In the genomic region with DNA sequence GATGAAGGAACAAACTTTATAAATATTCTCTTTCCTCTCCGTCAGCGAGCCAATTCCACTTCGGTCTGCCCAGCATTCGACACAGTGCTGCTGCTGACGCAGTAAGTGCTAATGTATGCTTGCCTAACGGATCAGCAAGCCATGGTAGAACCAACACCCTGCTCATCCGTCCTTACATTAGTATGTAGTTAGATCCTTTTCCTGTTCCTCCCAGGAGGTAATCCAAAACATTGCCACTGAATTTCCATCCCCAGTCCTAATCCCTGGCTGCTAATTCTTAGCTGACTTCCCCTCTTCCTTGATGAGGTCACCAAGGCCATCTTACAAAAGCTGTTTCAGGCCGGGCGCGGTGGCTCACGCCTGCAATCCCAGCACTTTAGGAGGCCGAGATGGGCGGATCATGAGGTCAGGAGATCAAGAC, we compare ENCODE assay signal across 25 cellular contexts.
A peak's percentile ranks its signal among the peaks of the same experiment; 100 is the strongest.
DNase-seq lines count a peak whose midpoint lies in the region; ATAC-seq, FAIRE-seq and TF ChIP-seq lines count a peak whose summit lies in the region.
"Had no signal": no experiment of that assay in that cellular context is flagged by ENCODE, and none has a peak within 500 bp of the region (broad histone marks: within the 10 kb centered on the region; RNA-seq: fewer than 3 reads in every experiment).

No MANE protein-coding gene starts in this region.

- no peak overlapping the region for H3K4me3 Mint-ChIP-seq in activated T-helper 17 cell treated with anti-CD3 and anti-CD28 coated beads, Interleukin-2, amount 50 U/mL, for 72 hours
- H3K4me3 Mint-ChIP-seq: activated naive CD8-positive, alpha-beta T cell treated with anti-CD3 and anti-CD28 coated beads for 36 hours; activated T-cell treated with anti-CD3 and anti-CD28 coated beads, Interleukin-2, amount 50 U/mL, for 72 hours; CD14-positive monocyte; stimulated activated naive CD8-positive, alpha-beta T cell treated with anti-CD3 and anti-CD28 coated beads, Interleukin-15, amount 100 ng/mL, for 72 hours; T-helper 2 cell treated with Interferon-gamma antibody and Interleukin-4, amounts not matched to agents 5 μg/mL and 100 μg/mL, for 36 hours had no signal

- TF ChIP-seq POLR2A in HepG2 (IDR thresholded peaks at IDR 0.05; ENCODE audit: insufficient read depth in 1 of 2, low read depth in 2 of 2, low read length in 2 of 2) (no peak), sigmoid colon (IDR thresholded peaks at IDR 0.05) (no peak)

- in situ Hi-C loops in HepG2 (cut with HindIII; ENCODE audit: extremely low pct_ligation_motif_present, low pct_unique_long_range_greater_than_20kb) = no loop called here

- no peak overlapping the region for H3K9ac ChIP-seq in liver (ENCODE audit: low read depth in 1 of 2, low read length in 2 of 2)
- H3K9ac ChIP-seq in HepG2 (ENCODE audit: insufficient read depth, low read depth, low read length) = no peak overlapping the region

- H3K4me3 ChIP-seq in liver (ENCODE audit: low read depth in 1 of 3, low read length in 3 of 3) (no peak overlapping the region), HepG2 (replicated peaks in 1 of 3; ENCODE audit: insufficient read depth in 1 of 3, low read depth in 2 of 3, low read length in 3 of 3) (no peak overlapping the region), sigmoid colon (no peak overlapping the region)
- H3K4me3 ChIP-seq: A549, heart left ventricle had no signal

- intact Hi-C loops in HepG2 (cut with micrococcal nuclease; ENCODE audit: unreplicated experiment) = no loop called here
- intact Hi-C loops in sigmoid colon (cut with DNase I) = loop anchor here (5.0 kb wide), 1 partner anchor 155 kb away; no protein-coding TSS in a partner anchor

- FAIRE-seq in HepG2 (lab: Jason Lieb, UNC) = no peak
- FAIRE-seq: A549, GM12891, islet of Langerhans had no signal

- no peaks in the 10 kb centered on the region for H3K9me3 Mint-ChIP-seq in activated T-helper 17 cell treated with anti-CD3 and anti-CD28 coated beads, Interleukin-2, amount 50 U/mL, for 72 hours
- H3K9me3 Mint-ChIP-seq: activated naive CD8-positive, alpha-beta T cell treated with anti-CD3 and anti-CD28 coated beads for 36 hours; activated T-cell treated with anti-CD3 and anti-CD28 coated beads, Interleukin-2, amount 50 U/mL, for 72 hours; T-helper 2 cell treated with Interferon-gamma antibody and Interleukin-4, amounts not matched to agents 5 μg/mL and 100 μg/mL, for 36 hours had no signal

- H2AFZ ChIP-seq in HepG2 (ENCODE audit: low read length) = no peak overlapping the region

- no peak overlapping the region for H3K4me2 ChIP-seq in HepG2 (ENCODE audit: low read depth, low read length)
- H3K4me2 ChIP-seq: A549 had no signal

- peaks cover 29% of the 10 kb centered on the region for H3K79me2 ChIP-seq in HepG2 (ENCODE audit: insufficient read depth, low read length)

- H3K36me3 Mint-ChIP-seq in activated T-helper 17 cell treated with anti-CD3 and anti-CD28 coated beads, Interleukin-2, amount 50 U/mL, for 72 hours (ENCODE audit: low read depth) = no peaks in the 10 kb centered on the region
- H3K36me3 Mint-ChIP-seq: activated naive CD8-positive, alpha-beta T cell treated with anti-CD3 and anti-CD28 coated beads for 36 hours; CD14-positive monocyte had no signal

- H3K9me3 ChIP-seq in liver (ENCODE audit: control insufficient read depth in 4 of 4, low read length in 3 of 4) (no peaks in the 10 kb centered on the region), HepG2 (ENCODE audit: low read length) (no peaks in the 10 kb centered on the region), sigmoid colon (no peaks in the 10 kb centered on the region)
- H3K9me3 ChIP-seq: A549, heart left ventricle, neutrophil had no signal

- WGBS in liver = 87% methylated on average over 13 of the region's 13 CpGs
- WGBS in HepG2 (ENCODE audit: low lambda C conversion rate) = 97% methylated on average over 13 of the region's 13 CpGs
- WGBS in sigmoid colon, 2 donors = 76 to 80% methylated on average over 13 of the region's 13 CpGs

- no peak overlapping the region for H3K27ac Mint-ChIP-seq in activated T-helper 17 cell treated with anti-CD3 and anti-CD28 coated beads, Interleukin-2, amount 50 U/mL, for 72 hours
- H3K27ac Mint-ChIP-seq: activated naive CD8-positive, alpha-beta T cell treated with anti-CD3 and anti-CD28 coated beads for 36 hours; activated T-cell treated with anti-CD3 and anti-CD28 coated beads, Interleukin-2, amount 50 U/mL, for 72 hours; stimulated activated naive CD8-positive, alpha-beta T cell treated with anti-CD3 and anti-CD28 coated beads, Interleukin-15, amount 100 ng/mL, for 72 hours; T-helper 2 cell treated with Interferon-gamma antibody and Interleukin-4, amounts not matched to agents 5 μg/mL and 100 μg/mL, for 36 hours had no signal

- POLR2A ChIA-PET in HepG2 (lab: Yijun Ruan, JAX) = interaction anchor here (1.3 kb wide), 1 partner anchor 21 kb away, joined by 3 read pairs; no protein-coding TSS in a partner anchor

- DNase-seq in HepG2 (ENCODE audit: low spot score) = no peak
- DNase-seq in iris pigment epithelial cell (ENCODE audit: low read depth) = peak; percentile 74
- no peak for DNase-seq in sigmoid colon
- DNase-seq in NCI-H2171 (lab: John Stamatoyannopoulos, UW) = no peak
- DNase-seq in HCEC 1CT = no peak
- DNase-seq: activated naive CD8-positive, alpha-beta T cell treated with anti-CD3 and anti-CD28 coated beads for 36 hours; activated T-cell treated with anti-CD3 and anti-CD28 coated beads, Interleukin-2, amount 50 U/mL, for 72 hours; cortex of kidney; DMS 273 treated with DMSO at 0.1 percent for 48 hours; GF-D8; heart left ventricle; NCI-H1092; NCI-H774; stimulated activated CD4-positive, alpha-beta T cell treated with anti-CD3 and anti-CD28 coated beads, Interleukin-1b, Interleukin-23, amount 100 ng/mL, for 48 hours; stimulated activated naive CD8-positive, alpha-beta T cell treated with anti-CD3 and anti-CD28 coated beads, Interleukin-15, amount 100 ng/mL, for 72 hours had no signal

- no peak for TF ChIP-seq CTCF in liver (IDR thresholded peaks at IDR 0.05; ENCODE audit: low read depth, low read length, missing input control)
- no peak for TF ChIP-seq CTCF in HepG2 (CRISPR knock-in tag; IDR thresholded peaks at IDR 0.05)
- no peak for TF ChIP-seq CTCF in sigmoid colon (IDR thresholded peaks at IDR 0.05)

- BruUV-seq in HepG2 (replicated peaks; lab: Mats Ljungman, UMichigan) = no TSS peak

- H3K36me3 ChIP-seq in liver (ENCODE audit: control insufficient read depth in 4 of 4, insufficient read depth in 3 of 4, low read depth in 1 of 4, low read length in 3 of 4) (peaks cover 0 to 1% (median 0%) of the 10 kb centered on the region in 4 donors), HepG2 (replicated peaks in 1 of 2; ENCODE audit: control insufficient read depth in 1 of 2, insufficient read depth in 2 of 2, low read length in 2 of 2) (peaks cover 0 to 4% of the 10 kb centered on the region in 2 experiments; a peak in 2 of 5 replicates), sigmoid colon (no peaks in the 10 kb centered on the region)
- H3K36me3 ChIP-seq: heart left ventricle, neutrophil had no signal

- H3K27me3 ChIP-seq in liver (ENCODE audit: control insufficient read depth in 4 of 4, insufficient read depth in 4 of 4, low read length in 3 of 4) (no peaks in the 10 kb centered on the region), HepG2 (ENCODE audit: control insufficient read depth in 1 of 2, insufficient read depth in 2 of 2, low read length in 2 of 2) (no peaks in the 10 kb centered on the region), sigmoid colon (no peaks in the 10 kb centered on the region)
- H3K27me3 ChIP-seq: heart left ventricle, neutrophil had no signal

- TF ChIP-seq RAD21 in liver (IDR thresholded peaks at IDR 0.05) = no peak
- TF ChIP-seq RAD21 in HepG2 (CRISPR knock-in tag; IDR thresholded peaks at IDR 0.05) = no peak

- CTCF ChIA-PET in HepG2 (lab: Yijun Ruan, JAX; ENCODE audit: low intra/inter-chr PET ratio, low total read pairs) = no interaction called here

- peaks cover 5% of the 10 kb centered on the region for H3K4me1 Mint-ChIP-seq in activated T-helper 17 cell treated with anti-CD3 and anti-CD28 coated beads, Interleukin-2, amount 50 U/mL, for 72 hours

- no peak for ATAC-seq in HepG2
- ATAC-seq in HG03342 (IDR thresholded peaks at IDR 0.05; ENCODE audit: unreplicated experiment) = no peak
- no peak for ATAC-seq in activated T-helper 17 cell treated with anti-CD3 and anti-CD28 coated beads, Interleukin-2, amount 50 U/mL, for 72 hours (replicated peaks)
- ATAC-seq: A549; activated CD4-positive, CD25-positive, alpha-beta regulatory T cell treated with anti-CD3 and anti-CD28 coated beads, Interleukin-2, amount 50 U/mL, for 24 hours; activated T-cell treated with anti-CD3 and anti-CD28 coated beads, Interleukin-2, amount 50 U/mL, for 72 hours; stimulated activated naive CD8-positive, alpha-beta T cell treated with anti-CD3 and anti-CD28 coated beads, Interleukin-15, amount 100 ng/mL, for 72 hours had no signal

- no peaks in the 10 kb centered on the region; the same call in 1 of the 2 replicates for H4K20me1 ChIP-seq in HepG2 (ENCODE audit: insufficient read depth, low read length)

- TF ChIP-seq EP300 in HepG2 (IDR thresholded peaks at IDR 0.05; ENCODE audit: low read depth in 2 of 2, low read length in 2 of 2) (no peak), HepG2 (CRISPR knock-in tag; IDR thresholded peaks at IDR 0.05; ENCODE audit: borderline replicate concordance) (no peak), sigmoid colon (IDR thresholded peaks at IDR 0.05) (no peak)

- no peak overlapping the region for H3K27ac ChIP-seq in liver (ENCODE audit: low read depth in 1 of 2, low read length in 2 of 2)
- no peak overlapping the region for H3K27ac ChIP-seq in HepG2 (ENCODE audit: extremely low read length, insufficient read depth, low read length)
- peak overlapping the region; percentile 50 to 88 (median 76) for H3K27ac ChIP-seq in sigmoid colon
- H3K27ac ChIP-seq: A549, neutrophil had no signal

- peaks cover 0 to 3% (median 0%) of the 10 kb centered on the region in 4 donors for H3K4me1 ChIP-seq in liver (ENCODE audit: control insufficient read depth in 4 of 4, insufficient read depth in 4 of 4, low read length in 3 of 4)
- H3K4me1 ChIP-seq in HepG2 (ENCODE audit: insufficient read depth, low read length) = peaks cover 45% of the 10 kb centered on the region
- H3K4me1 ChIP-seq in sigmoid colon = peaks cover 0 to 99% (median 96%) of the 10 kb centered on the region in 4 donors

- H3K27me3 Mint-ChIP-seq in activated T-helper 17 cell treated with anti-CD3 and anti-CD28 coated beads, Interleukin-2, amount 50 U/mL, for 72 hours = peaks cover 8% of the 10 kb centered on the region

TF ChIP-seq in liver, 16 proteins besides CTCF, POLR2A, EP300 and RAD21:
- TF ChIP-seq HNF4A (conservative IDR thresholded peaks at IDR 0.05) (no peak), NR2F2 (IDR thresholded peaks at IDR 0.05) (peak; percentile 41)

TF ChIP-seq in HepG2, 621 proteins besides CTCF, POLR2A, EP300 and RAD21 (continues in another document):
- no peak for TF ChIP-seq KLF12 (CRISPR knock-in tag; IDR thresholded peaks at IDR 0.05; ENCODE audit: borderline replicate concordance)

Comparison
In these comparisons a context has a peak if more than half of its experiments do, and no peak if none do; other contexts are left out.
1. H3K27ac ChIP-seq: peak in sigmoid colon (4 of 4); none in liver (0 of 2) and HepG2 (single experiment).